ENCODE assay signal across 13 cellular contexts in genomic region chr9:90442738-90443137, GRCh38.
DNase-seq lines count a peak whose midpoint lies in the region; ATAC-seq and TF ChIP-seq lines count a peak whose summit lies in the region.
"Had no signal": no experiment of that assay in that cellular context is flagged by ENCODE, and none has a peak within 500 bp of the region (broad histone marks: within the 10 kb centered on the region; RNA-seq: fewer than 3 reads in every experiment).

No MANE protein-coding gene starts in this region.

- H3K18ac ChIP-seq in mesendoderm (ENCODE audit: low read length), result no peak overlapping the region

- no peaks in the 10 kb centered on the region for H3K36me3 ChIP-seq in GM23338 (ENCODE audit: insufficient read depth)
- H3K36me3 ChIP-seq in mesendoderm (ENCODE audit: control insufficient read depth, insufficient read depth, low read length), result no peaks in the 10 kb centered on the region
- no peaks in the 10 kb centered on the region for H3K36me3 ChIP-seq in ovary
- H3K36me3 ChIP-seq: BLaER1 had no signal

- H3K27me3 ChIP-seq in GM23338 (ENCODE audit: insufficient read depth) (no peaks in the 10 kb centered on the region), mesendoderm (ENCODE audit: insufficient read depth, low read length, poor library complexity) (no peaks in the 10 kb centered on the region), ovary (no peaks in the 10 kb centered on the region)
- H3K27me3 ChIP-seq: BLaER1 had no signal

- H4K8ac ChIP-seq in mesendoderm (ENCODE audit: low read depth, low read length), result no peak overlapping the region

- H3K9me2 ChIP-seq in GM23338 (ENCODE audit: insufficient read depth), result peaks cover 11% of the 10 kb centered on the region; the same call in 1 of the 2 replicates

- ATAC-seq in GM23338 (peak; percentile 77), WTC11 (peak; percentile 67; the same call in 1 of the 2 replicates), HG02763 (IDR thresholded peaks at IDR 0.05; ENCODE audit: unreplicated experiment) (no peak)
- ATAC-seq: HCT116 had no signal

- no peaks in the 10 kb centered on the region for H3F3A ChIP-seq in GM23338 (replicated peaks; ENCODE audit: low read depth)

- H3K4me1 Mint-ChIP-seq in GM23338 (peaks cover 19% of the 10 kb centered on the region), WTC11 (peaks cover 36% of the 10 kb centered on the region)
- H3K4me1 Mint-ChIP-seq: CD8-positive, alpha-beta memory T cell had no signal

- no peak overlapping the region for H3K9ac ChIP-seq in mesendoderm (ENCODE audit: low read length)
- H3K9ac ChIP-seq: BLaER1 had no signal

- H2BK15ac ChIP-seq in mesendoderm (replicated peaks; ENCODE audit: low read depth), result no peak overlapping the region

- H2AK5ac ChIP-seq in mesendoderm (ENCODE audit: low read length), result no peak overlapping the region

- H3K4me3 Mint-ChIP-seq in GM23338 (no peak overlapping the region), WTC11 (peak overlapping the region; percentile 8)
- H3K4me3 Mint-ChIP-seq: CD8-positive, alpha-beta memory T cell had no signal

- no peak for TF ChIP-seq EP300 in ovary (IDR thresholded peaks at IDR 0.05)

- H3K4ac ChIP-seq in mesendoderm (ENCODE audit: low read depth, low read length), result no peak overlapping the region

- H3K27me3 Mint-ChIP-seq in GM23338 (ENCODE audit: insufficient read depth, low read depth, poor library complexity), result no peaks in the 10 kb centered on the region
- peaks cover 7% of the 10 kb centered on the region for H3K27me3 Mint-ChIP-seq in WTC11 (ENCODE audit: low read depth)

- intact Hi-C loops in ovary (cut with DNase I), result no loop called here

- H3K9me3 ChIP-seq in ovary, result no peaks in the 10 kb centered on the region
- H3K9me3 ChIP-seq: Caco-2 had no signal

- TF ChIP-seq POLR2A in ovary (IDR thresholded peaks at IDR 0.05), result no peak

- H4K5ac ChIP-seq in mesendoderm (ENCODE audit: low read length), result no peak overlapping the region

- H2BK5ac ChIP-seq in mesendoderm (ENCODE audit: low read length), result no peak overlapping the region

- H4K20me1 ChIP-seq in GM23338 (replicated peaks; ENCODE audit: insufficient read depth), result no peaks in the 10 kb centered on the region
- H4K20me1 ChIP-seq: BLaER1 had no signal

- CTCF ChIA-PET in WTC11 (lab: Charles Lee), result interaction anchor here (0.7 to 1.5 kb wide), 2 partner anchors 9 to 114 kb away, joined by 4 to 5 read pairs; no protein-coding TSS in a partner anchor

- no peak overlapping the region for H2BK120ac ChIP-seq in mesendoderm (ENCODE audit: low read depth, low read length)

- H3K4me2 ChIP-seq in GM23338, result peak overlapping the region; percentile 34
- H3K4me2 ChIP-seq in mesendoderm (ENCODE audit: low read length), result no peak overlapping the region
- H3K4me2 ChIP-seq: BLaER1 had no signal

- H3K9me3 Mint-ChIP-seq in GM23338, result peaks cover 16% of the 10 kb centered on the region
- peaks cover 20% of the 10 kb centered on the region for H3K9me3 Mint-ChIP-seq in WTC11

- H3K79me1 ChIP-seq in mesendoderm (ENCODE audit: low read length), result no peaks in the 10 kb centered on the region

- POLR2A ChIA-PET in WTC11 (lab: Charles Lee), result interaction anchor here (0.8 kb wide), 1 partner anchor 193 kb away, joined by 7 read pairs; no protein-coding TSS in a partner anchor

- H3K4me3 ChIP-seq in GM23338, result no peak overlapping the region
- no peak overlapping the region for H3K4me3 ChIP-seq in mesendoderm (ENCODE audit: low read length)
- no peak overlapping the region for H3K4me3 ChIP-seq in ovary
- H3K4me3 ChIP-seq: BLaER1 had no signal

- WGBS in mesendoderm (ENCODE audit: extremely low coverage, insufficient coverage, low lambda C conversion rate), result no CpG with 5 or more reads among the region's 5 CpGs
- 43 to 51% (median 44%) methylated on average over 5 of the region's 5 CpGs for WGBS in ovary, 3 donors

- no peak for TF ChIP-seq CTCF in GM23338 (conservative IDR thresholded peaks at IDR 0.05; ENCODE audit: low read depth in 2 of 2)
- TF ChIP-seq CTCF in WTC11 (IDR thresholded peaks at IDR 0.05), result no peak
- TF ChIP-seq CTCF in ovary (IDR thresholded peaks at IDR 0.05), result no peak

- H3K27ac Mint-ChIP-seq in GM23338 (no peak overlapping the region), WTC11 (no peak overlapping the region)
- H3K27ac Mint-ChIP-seq: CD8-positive, alpha-beta memory T cell had no signal

- H3K4me1 ChIP-seq in GM23338 (ENCODE audit: insufficient read depth), result peaks cover 25% of the 10 kb centered on the region
- peaks cover 13% of the 10 kb centered on the region for H3K4me1 ChIP-seq in mesendoderm (ENCODE audit: control insufficient read depth, low read depth, low read length)
- no peaks in the 10 kb centered on the region for H3K4me1 ChIP-seq in ovary (ENCODE audit: insufficient read depth)
- H3K4me1 ChIP-seq: BLaER1, Caco-2 had no signal

- H3K56ac ChIP-seq in mesendoderm (ENCODE audit: low read length), result no peak overlapping the region

- DNase-seq in GM23338 (ENCODE audit: low spot score) (peak; percentile 50), NCI-H146 treated with DMSO at 0.1 percent for 48 hours (lab: John Stamatoyannopoulos, UW; ENCODE audit: unreplicated experiment) (peak; percentile 23), WTC11 (ENCODE audit: low spot score) (no peak), mesendoderm (peak; percentile 47), RPMI8226 (no peak), SHP77 treated with DMSO at 0.1 percent for 48 hours (lab: John Stamatoyannopoulos, UW) (no peak), ovary (no peak)
- DNase-seq: Caco-2; CD8-positive, alpha-beta memory T cell; DMS53 had no signal

- H3K27ac ChIP-seq in GM23338 (ENCODE audit: low read depth) (no peak overlapping the region), mesendoderm (ENCODE audit: low read depth, low read length) (no peak overlapping the region), ovary (no peak overlapping the region)
- H3K27ac ChIP-seq: BLaER1 had no signal

- H3K36me3 Mint-ChIP-seq in GM23338 (ENCODE audit: low read depth), result peaks cover 7% of the 10 kb centered on the region; the same call in 2 of the 3 replicates
- H3K36me3 Mint-ChIP-seq in WTC11, result peaks cover 18% of the 10 kb centered on the region
- H3K36me3 Mint-ChIP-seq: CD8-positive, alpha-beta memory T cell had no signal

- no peak overlapping the region for H3K23ac ChIP-seq in mesendoderm (ENCODE audit: low read length)

- H3K79me2 ChIP-seq in GM23338 (replicated peaks; ENCODE audit: insufficient read depth), result no peaks in the 10 kb centered on the region
- H3K79me2 ChIP-seq in mesendoderm (ENCODE audit: control insufficient read depth, insufficient read depth, low read length), result no peaks in the 10 kb centered on the region

- no peak overlapping the region for H2AFZ ChIP-seq in GM23338

TF ChIP-seq in GM23338, 12 proteins besides CTCF, POLR2A, EP300 and RAD21 (continues in another document):
- no peak for TF ChIP-seq POLR2AphosphoS5 (IDR thresholded peaks at IDR 0.05; ENCODE audit: low read depth)
- TF ChIP-seq JUNB (IDR thresholded peaks at IDR 0.05; ENCODE audit: unreplicated experiment), result no peak

TF ChIP-seq in WTC11, 78 proteins besides CTCF, POLR2A, EP300 and RAD21:
- no peak for TF ChIP-seq E2F5 (CRISPR knock-in tag; IDR thresholded peaks at IDR 0.05)
- no peak for TF ChIP-seq ZNF219 (CRISPR knock-in tag; IDR thresholded peaks at IDR 0.05; ENCODE audit: borderline replicate concordance)
- no peak for TF ChIP-seq ZNF425 (CRISPR knock-in tag; conservative IDR thresholded peaks at IDR 0.05)
- no peak for TF ChIP-seq NFATC4 (CRISPR knock-in tag; IDR thresholded peaks at IDR 0.05)
- TF ChIP-seq FOXP1 (CRISPR knock-in tag; IDR thresholded peaks at IDR 0.05; ENCODE audit: borderline replicate concordance), result no peak
- no peak for TF ChIP-seq CREM (CRISPR knock-in tag; IDR thresholded peaks at IDR 0.05)
- no peak for TF ChIP-seq ATF6 (CRISPR knock-in tag; IDR thresholded peaks at IDR 0.05)
- TF ChIP-seq GABPB1 (CRISPR knock-in tag; IDR thresholded peaks at IDR 0.05), result no peak
- TF ChIP-seq GRHL2 (CRISPR knock-in tag; IDR thresholded peaks at IDR 0.05; ENCODE audit: insufficient replicate concordance, severe bottlenecking), result no peak
- TF ChIP-seq TP53 (CRISPR knock-in tag; IDR thresholded peaks at IDR 0.05), result no peak
- no peak for TF ChIP-seq ZNF416 (CRISPR knock-in tag; IDR thresholded peaks at IDR 0.05)

Comparison
In these comparisons a context has a peak if more than half of its experiments do, and no peak if none do; other contexts are left out.
1. DNase-seq: peak in GM23338 (single experiment), NCI-H146 treated with DMSO at 0.1 percent for 48 hours (single experiment) and mesendoderm (single experiment); none in WTC11 (single experiment), RPMI8226 (single experiment), SHP77 treated with DMSO at 0.1 percent for 48 hours (single experiment) and ovary (0 of 5).